1 cellular context compared by ENCODE assay signal in genomic region chr15:90872481-90873184, GRCh38.
TF ChIP-seq lines count a peak whose summit lies in the region.

No MANE protein-coding gene starts in this region.

TF ChIP-seq in K562, 482 proteins besides CTCF, POLR2A, EP300 and RAD21 (continued from another document and continues in another):
- TF ChIP-seq ZBTB40 (IDR thresholded peaks at IDR 0.05): 0 out of 2 replicates have a peak, but pooled peaks have one; percentile 20
- TF ChIP-seq ZBTB40 (CRISPR knock-in tag; IDR thresholded peaks at IDR 0.05): no peak
- TF ChIP-seq SMAD2 (IDR thresholded peaks at IDR 0.05; ENCODE audit: low read depth, low read length): no peak
- no peak for TF ChIP-seq YBX1 (IDR thresholded peaks at IDR 0.05)
- TF ChIP-seq JUN (IDR thresholded peaks at IDR 0.05; ENCODE audit: borderline replicate concordance, low read depth, low read length): peak; percentile 50; the same call in 1 of the 2 replicates
- TF ChIP-seq JUN (CRISPR knock-in tag; IDR thresholded peaks at IDR 0.05; ENCODE audit: borderline replicate concordance): no peak
- no peak for TF ChIP-seq MTA1 (IDR thresholded peaks at IDR 0.05; ENCODE audit: borderline replicate concordance)
- no peak for TF ChIP-seq LARP7 (IDR thresholded peaks at IDR 0.05)
- TF ChIP-seq YY1 (IDR thresholded peaks at IDR 0.05; ENCODE audit: borderline replicate concordance in 1 of 3, control insufficient read depth in 1 of 3, extremely low read depth in 1 of 3, insufficient read depth in 3 of 3, insufficient read length in 1 of 3, insufficient replicate concordance in 2 of 3, low read depth in 1 of 3, low read length in 2 of 3): peak in 1 of 3 experiments; percentile 33
- no peak for TF ChIP-seq ZNF76 (CRISPR knock-in tag; IDR thresholded peaks at IDR 0.05; ENCODE audit: borderline replicate concordance)
- peak; percentile 54; the same call in 1 of the 2 replicates for TF ChIP-seq FOXP1 (CRISPR knock-in tag; IDR thresholded peaks at IDR 0.05)
- TF ChIP-seq KAT7 (CRISPR knock-in tag; IDR thresholded peaks at IDR 0.05; ENCODE audit: borderline replicate concordance): peak; percentile 40; the same call in 1 of the 2 replicates
- peak; percentile 87 for TF ChIP-seq ATF3 (IDR thresholded peaks at IDR 0.05)
- no peak for TF ChIP-seq ATF3 (CRISPR knock-in tag; conservative IDR thresholded peaks at IDR 0.05)
- TF ChIP-seq ZBTB9 (CRISPR knock-in tag; IDR thresholded peaks at IDR 0.05): peak; percentile 85
- TF ChIP-seq ZNF445 (CRISPR knock-in tag; IDR thresholded peaks at IDR 0.05; ENCODE audit: low read depth): no peak
- 0 out of 2 replicates have a peak, but pooled peaks have one; percentile 30 for TF ChIP-seq LCOR (CRISPR knock-in tag; IDR thresholded peaks at IDR 0.05)
- no peak for TF ChIP-seq ZNF133 (CRISPR knock-in tag; IDR thresholded peaks at IDR 0.05)
- 0 out of 2 replicates have a peak, but pooled peaks have one; percentile 34 for TF ChIP-seq ELF1 (tag; IDR thresholded peaks at IDR 0.05)
- TF ChIP-seq ZNF316 (IDR thresholded peaks at IDR 0.05): 0 out of 2 replicates have a peak, but pooled peaks have one; percentile 4
- TF ChIP-seq SAP30 (IDR thresholded peaks at IDR 0.05; ENCODE audit: borderline replicate concordance, insufficient read depth, low read depth, low read length, poor library complexity, severe bottlenecking): peak; percentile 69
- TF ChIP-seq SMARCB1 (IDR thresholded peaks at IDR 0.05; ENCODE audit: insufficient read length, low read depth): no peak
- TF ChIP-seq DPF2 (IDR thresholded peaks at IDR 0.05): no peak
- TF ChIP-seq MXD1 (CRISPR knock-in tag; IDR thresholded peaks at IDR 0.05; ENCODE audit: borderline replicate concordance, poor library complexity, severe bottlenecking): no peak
- 0 out of 2 replicates have a peak, but pooled peaks have one; percentile 3 for TF ChIP-seq CBFA2T3 (IDR thresholded peaks at IDR 0.05)
- peak; percentile 72; the same call in 1 of the 2 replicates for TF ChIP-seq SPI1 (IDR thresholded peaks at IDR 0.05; ENCODE audit: borderline replicate concordance, low read depth, low read length)
- TF ChIP-seq ZNF253 (CRISPR knock-in tag; conservative IDR thresholded peaks at IDR 0.05): no peak
- peak in 1 of 2 experiments; percentile 49; a peak in 2 of 4 replicates for TF ChIP-seq MNT (conservative IDR thresholded peaks at IDR 0.05)
- no peak for TF ChIP-seq ZNF263 (CRISPR knock-in tag; IDR thresholded peaks at IDR 0.05; ENCODE audit: borderline replicate concordance)
- no peak for TF ChIP-seq SRSF9 (IDR thresholded peaks at IDR 0.05; ENCODE audit: borderline replicate concordance, low read depth, low read length)
- TF ChIP-seq NFRKB (IDR thresholded peaks at IDR 0.05; ENCODE audit: low read depth): no peak
- TF ChIP-seq ZBTB1 (CRISPR knock-in tag; IDR thresholded peaks at IDR 0.05; ENCODE audit: borderline replicate concordance, low read depth): no peak
- TF ChIP-seq DACH1 (IDR thresholded peaks at IDR 0.05; ENCODE audit: partially characterized antibody): no peak
- TF ChIP-seq POLR2AphosphoS5 (IDR thresholded peaks at IDR 0.05; ENCODE audit: control insufficient read depth, insufficient read depth, low read depth, low read length): peak; percentile 54
- TF ChIP-seq THAP7 (CRISPR knock-in tag; IDR thresholded peaks at IDR 0.05): no peak
- TF ChIP-seq AFF4 (CRISPR knock-in tag; IDR thresholded peaks at IDR 0.05): peak; percentile 65; the same call in 1 of the 2 replicates
- TF ChIP-seq JUND (IDR thresholded peaks at IDR 0.05; ENCODE audit: borderline replicate concordance, low read depth, low read length): peak; percentile 88
- peak; percentile 78; the same call in 1 of the 3 replicates for TF ChIP-seq JUND (tag; IDR thresholded peaks at IDR 0.05; ENCODE audit: borderline replicate concordance, low read depth, low read length)
- TF ChIP-seq THRB (CRISPR knock-in tag; conservative IDR thresholded peaks at IDR 0.05): no peak
- TF ChIP-seq POLR2AphosphoS2 (IDR thresholded peaks at IDR 0.05; ENCODE audit: low read length): no peak
- no peak for TF ChIP-seq MCM7 (IDR thresholded peaks at IDR 0.05)
- TF ChIP-seq ID3 (CRISPR knock-in tag; IDR thresholded peaks at IDR 0.05): no peak
- 0 out of 2 replicates have a peak, but pooled peaks have one; percentile 16 for TF ChIP-seq ID3 (tag; IDR thresholded peaks at IDR 0.05)
- peak; percentile 35 for TF ChIP-seq RBFOX2 (IDR thresholded peaks at IDR 0.05; ENCODE audit: low read depth, low read length)
